8 cellular contexts compared by ENCODE assay signal in genomic region chr6:31356946-31357466, GRCh38. TPM values are rescaled to one million over a fixed set of nuclear protein-coding genes. Genes with fewer than 3 reads are reported as not detected.
DNase-seq lines count a peak whose midpoint lies in the region; ATAC-seq and TF ChIP-seq lines count a peak whose summit lies in the region.

Gene HLA-B (minus strand): TSS chr6:31357179. CDS start chr6:31357158, 21 bp downstream.

- H3K4me1 ChIP-seq in DND-41 (ENCODE audit: insufficient read depth, low read length): peaks cover 9% of the 10 kb centered on the region

- no peaks in the 10 kb centered on the region for H3K9me3 Mint-ChIP-seq in type B pancreatic cell

- no peaks in the 10 kb centered on the region for H3K79me2 ChIP-seq in DND-41 (ENCODE audit: insufficient read depth, low read length)

- peak within 1 kb of the TSS; percentile 59 for H3K4me2 ChIP-seq in DND-41 (ENCODE audit: insufficient read depth, low read length)

- H3K27me3 Mint-ChIP-seq in type B pancreatic cell: peaks cover 92% of the 10 kb centered on the region

- intact Hi-C loops in left cardiac atrium (cut with DNase I): no loop called here

- peak within 1 kb of the TSS; percentile 84 for H3K4me3 Mint-ChIP-seq in type B pancreatic cell

- H3K4me3 ChIP-seq in DND-41 (ENCODE audit: low read depth in 1 of 2, low read length in 2 of 2): peak within 1 kb of the TSS in 1 of 2 experiments; percentile 60; a peak in 3 of 4 replicates

- peaks cover 16% of the 10 kb centered on the region for H3K27me3 ChIP-seq in DND-41 (ENCODE audit: insufficient read depth, low read length, poor library complexity)

- peak within 1 kb of the TSS; percentile 63 for H3K27ac Mint-ChIP-seq in type B pancreatic cell

- no peaks in the 10 kb centered on the region for H3K4me1 Mint-ChIP-seq in type B pancreatic cell (ENCODE audit: unreplicated experiment)

- peak within 1 kb of the TSS; percentile 56 for H3K9ac ChIP-seq in DND-41 (ENCODE audit: low read depth, low read length)

- H2AFZ ChIP-seq in DND-41 (ENCODE audit: low read depth, low read length): peak within 1 kb of the TSS; percentile 64

- DNase-seq in DND-41 (peak; percentile 51), KG1 (lab: John Stamatoyannopoulos, UW) (peak; percentile 55), T follicular helper cell (ENCODE audit: low read depth) (peak; percentile 97), amniotic epithelial cell (ENCODE audit: low read depth) (peak; percentile 83), left cardiac atrium (peak; percentile 93), pons (ENCODE audit: low spot score) (peak; percentile 86), type B pancreatic cell (ENCODE audit: extremely low spot score, unreplicated experiment) (no peak)

- H3K36me3 ChIP-seq in DND-41 (ENCODE audit: insufficient read depth, low read length): no peaks in the 10 kb centered on the region

- no peak within 1 kb of the TSS for H3K27ac ChIP-seq in DND-41 (ENCODE audit: low read length)

- H3K36me3 Mint-ChIP-seq in type B pancreatic cell: no peaks in the 10 kb centered on the region

- H4K20me1 ChIP-seq in DND-41 (ENCODE audit: insufficient read depth, low read length): no peaks in the 10 kb centered on the region

- TF ChIP-seq CTCF in DND-41 (IDR thresholded peaks at IDR 0.05; ENCODE audit: borderline replicate concordance, extremely low read depth, low read length, poor library complexity, severe bottlenecking) (no peak), type B pancreatic cell (conservative IDR thresholded peaks at IDR 0.05) (no peak)

- ATAC-seq in DND-41 (ENCODE audit: insufficient read depth, low read depth) (peak; percentile 96), GM21619 (IDR thresholded peaks at IDR 0.05; ENCODE audit: unreplicated experiment) (peak; percentile 71), left cardiac atrium (peak; percentile 97)

- no peaks in the 10 kb centered on the region for H3K9me3 ChIP-seq in DND-41 (ENCODE audit: insufficient read depth, low read length, severe bottlenecking)

RNA-seq across cellular contexts. Expression of gene HLA-B, which starts in this region (rescaled TPM):
- total RNA-seq in left cardiac atrium (100 to 1,000 TPM; 609 to 632 TPM), type B pancreatic cell (ENCODE audit: low replicate concordance) (53.9 and 116 TPM in 2 replicates)
